ENCODE assay signal across 9 cellular contexts in genomic region chr1:10530281-10530740, GRCh38. TPM values are rescaled to one million over a fixed set of nuclear protein-coding genes. Genes with fewer than 3 reads are reported as not detected.
DNase-seq lines count a peak whose midpoint lies in the region; ATAC-seq and TF ChIP-seq lines count a peak whose summit lies in the region.
"Had no signal": no experiment of that assay in that cellular context is flagged by ENCODE, and none has a peak within 500 bp of the region (broad histone marks: within the 10 kb centered on the region; RNA-seq: fewer than 3 reads in every experiment).

No MANE protein-coding gene starts in this region.

- peak overlapping the region; percentile 75 for H3K4me2 ChIP-seq in mammary epithelial cell (ENCODE audit: insufficient read depth, low read depth, low read length)

- H3K36me3 ChIP-seq in mammary epithelial cell (ENCODE audit: insufficient read depth, low read length): no peaks in the 10 kb centered on the region
- H3K36me3 ChIP-seq in left lung: no peaks in the 10 kb centered on the region

- H3K4me3 ChIP-seq in mammary epithelial cell (replicated peaks in 1 of 3; ENCODE audit: insufficient read depth in 1 of 3, low read depth in 2 of 3, low read length in 3 of 3) (peak overlapping the region; percentile 3 to 20 (median 6)), left lung (peak overlapping the region in 1 of 2 donors; percentile 9)

- intact Hi-C loops in activated CD8-positive, alpha-beta T cell treated with anti-CD3 and anti-CD28 coated beads for 36 hours (cut with micrococcal nuclease): no loop called here
- intact Hi-C loops in mammary epithelial cell (cut with micrococcal nuclease) (loop anchor here (1.0 to 2.0 kb wide), 5 partner anchors 68 to 370 kb away; partner anchors contain the start of gene CASZ1), left lung (cut with DNase I) (no loop called here)

- no peak for DNase-seq in activated CD8-positive, alpha-beta T cell treated with anti-CD3 and anti-CD28 coated beads for 36 hours
- DNase-seq in activated CD8-positive, alpha-beta T cell treated with anti-CD3 and anti-CD28 coated beads, Interleukin-2, amount 10 ng/mL, durations not matched to agents 7 days and 5 days: no peak
- DNase-seq in mammary epithelial cell (peak; percentile 73), left lung (peak; percentile 77 to 88), G401 (ENCODE audit: low spot score) (no peak), NCI-H1694 (lab: John Stamatoyannopoulos, UW) (no peak), hippocampal formation (lab: John Stamatoyannopoulos, UW) (no peak)
- no peak for DNase-seq in stimulated activated CD4-positive, alpha-beta T cell treated with anti-CD3 and anti-CD28 coated beads, Interleukin-4, amount 100 ng/mL, for 24 hours

- no peak for ATAC-seq in activated CD8-positive, alpha-beta T cell treated with anti-CD3 and anti-CD28 coated beads for 36 hours
- ATAC-seq in activated CD8-positive, alpha-beta T cell treated with anti-CD3 and anti-CD28 coated beads, Interleukin-2, amount 10 ng/mL, durations not matched to agents 7 days and 5 days: no peak
- peak; percentile 95 for ATAC-seq in left lung

- H3K4me3 Mint-ChIP-seq in activated CD8-positive, alpha-beta T cell treated with anti-CD3 and anti-CD28 coated beads for 36 hours: no peak overlapping the region
- H3K4me3 Mint-ChIP-seq in activated CD8-positive, alpha-beta T cell treated with anti-CD3 and anti-CD28 coated beads, Interleukin-2, amount 10 ng/mL, durations not matched to agents 7 days and 5 days: no peak overlapping the region

- in situ Hi-C loops in mammary epithelial cell (cut with MboI; ENCODE audit: low sequenced_read_pairs in 2 of 2) (no loop called here), G401 (cut with HindIII; ENCODE audit: low sequenced_read_pairs) (no loop called here)

- H3K27ac Mint-ChIP-seq in activated CD8-positive, alpha-beta T cell treated with anti-CD3 and anti-CD28 coated beads for 36 hours: no peak overlapping the region
- H3K27ac Mint-ChIP-seq in activated CD8-positive, alpha-beta T cell treated with anti-CD3 and anti-CD28 coated beads, Interleukin-2, amount 10 ng/mL, durations not matched to agents 7 days and 5 days: no peak overlapping the region

- POLR2A ChIA-PET in activated CD8-positive, alpha-beta T cell treated with anti-CD3 and anti-CD28 coated beads for 36 hours (lab: Charles Lee): no interaction called here
- POLR2A ChIA-PET in activated CD8-positive, alpha-beta T cell treated with anti-CD3 and anti-CD28 coated beads, Interleukin-2, amount 10 ng/mL, durations not matched to agents 7 days and 5 days (lab: Charles Lee): interaction anchor here (0.5 to 1.2 kb wide), 2 partner anchors 9 to 19 kb away, joined by 3 read pairs; no protein-coding TSS in a partner anchor

- peak overlapping the region; percentile 80 for H3K27ac ChIP-seq in mammary epithelial cell (ENCODE audit: insufficient read depth, low read depth, low read length)
- H3K27ac ChIP-seq in left lung: peak overlapping the region; percentile 19 to 21

- 3% methylated on average over 12 of the region's 20 CpGs for WGBS in mammary epithelial cell (ENCODE audit: low coverage, missing lambda C conversion rate)

- dilution Hi-C loops in mammary epithelial cell (cut with HindIII; ENCODE audit: low sequenced_read_pairs): loop anchor here (5.0 kb wide), 2 partner anchors 38 to 42 kb away; no protein-coding TSS in a partner anchor

- H3K9me3 ChIP-seq in mammary epithelial cell (replicated peaks; ENCODE audit: insufficient read depth, low read length) (no peaks in the 10 kb centered on the region), left lung (no peaks in the 10 kb centered on the region)
- H3K9me3 ChIP-seq: Caco-2 had no signal

- H3K4me1 ChIP-seq in mammary epithelial cell (ENCODE audit: insufficient read depth, low read length) (peaks cover 46% of the 10 kb centered on the region), left lung (peaks cover 21 to 42% of the 10 kb centered on the region in 2 donors)

- H3K9ac ChIP-seq in mammary epithelial cell (ENCODE audit: insufficient read depth, low read length): peak overlapping the region; percentile 66

- CTCF ChIA-PET in activated CD8-positive, alpha-beta T cell treated with anti-CD3 and anti-CD28 coated beads for 36 hours (lab: Charles Lee): interaction anchor here (0.9 kb wide), 1 partner anchor 395 kb away, joined by 3 read pairs; no protein-coding TSS in a partner anchor
- CTCF ChIA-PET in activated CD8-positive, alpha-beta T cell treated with anti-CD3 and anti-CD28 coated beads, Interleukin-2, amount 10 ng/mL, durations not matched to agents 7 days and 5 days (lab: Charles Lee): interaction anchor here (0.7 to 1.2 kb wide), 2 partner anchors 10 to 357 kb away, joined by 3 read pairs; no protein-coding TSS in a partner anchor
- CTCF ChIA-PET in mammary epithelial cell (lab: Charles Lee; ENCODE audit: low non-redundant PET): interaction anchor here (0.7 kb wide), 1 partner anchor 617 kb away, joined by 3 read pairs; no protein-coding TSS in a partner anchor

- H3K27me3 Mint-ChIP-seq in activated CD8-positive, alpha-beta T cell treated with anti-CD3 and anti-CD28 coated beads for 36 hours: no peaks in the 10 kb centered on the region
- no peaks in the 10 kb centered on the region for H3K27me3 Mint-ChIP-seq in activated CD8-positive, alpha-beta T cell treated with anti-CD3 and anti-CD28 coated beads, Interleukin-2, amount 10 ng/mL, durations not matched to agents 7 days and 5 days (ENCODE audit: low read depth)

- H3K4me1 Mint-ChIP-seq in activated CD8-positive, alpha-beta T cell treated with anti-CD3 and anti-CD28 coated beads for 36 hours (ENCODE audit: low read depth): peaks cover 14% of the 10 kb centered on the region
- peaks cover 10% of the 10 kb centered on the region for H3K4me1 Mint-ChIP-seq in activated CD8-positive, alpha-beta T cell treated with anti-CD3 and anti-CD28 coated beads, Interleukin-2, amount 10 ng/mL, durations not matched to agents 7 days and 5 days (ENCODE audit: low read depth)

- H4K20me1 ChIP-seq in mammary epithelial cell (ENCODE audit: insufficient read depth, low read length): no peaks in the 10 kb centered on the region

- no peak overlapping the region for H2AFZ ChIP-seq in mammary epithelial cell (ENCODE audit: low read depth, low read length)

- H3K9me3 Mint-ChIP-seq in activated CD8-positive, alpha-beta T cell treated with anti-CD3 and anti-CD28 coated beads for 36 hours: no peaks in the 10 kb centered on the region
- no peaks in the 10 kb centered on the region for H3K9me3 Mint-ChIP-seq in activated CD8-positive, alpha-beta T cell treated with anti-CD3 and anti-CD28 coated beads, Interleukin-2, amount 10 ng/mL, durations not matched to agents 7 days and 5 days (ENCODE audit: insufficient read depth)

- no TSS peak for BruUV-seq in mammary epithelial cell (replicated peaks; lab: Mats Ljungman, UMichigan)

- peaks cover 51% of the 10 kb centered on the region for H3K79me2 ChIP-seq in mammary epithelial cell (ENCODE audit: insufficient read depth, low read length)

- no peaks in the 10 kb centered on the region for H3K36me3 Mint-ChIP-seq in activated CD8-positive, alpha-beta T cell treated with anti-CD3 and anti-CD28 coated beads for 36 hours (ENCODE audit: low read depth)
- H3K36me3 Mint-ChIP-seq in activated CD8-positive, alpha-beta T cell treated with anti-CD3 and anti-CD28 coated beads, Interleukin-2, amount 10 ng/mL, durations not matched to agents 7 days and 5 days (ENCODE audit: low read depth): no peaks in the 10 kb centered on the region

- H3K27me3 ChIP-seq in mammary epithelial cell (ENCODE audit: insufficient read depth, low read length) (no peaks in the 10 kb centered on the region), left lung (no peaks in the 10 kb centered on the region)

- TF ChIP-seq CTCF in activated CD8-positive, alpha-beta T cell treated with anti-CD3 and anti-CD28 coated beads for 36 hours (IDR thresholded peaks at IDR 0.05): peak; percentile 29
- TF ChIP-seq CTCF in mammary epithelial cell (conservative IDR thresholded peaks at IDR 0.05 in 1 of 2, IDR thresholded peaks at IDR 0.05 in 1 of 2; ENCODE audit: extremely low read depth in 1 of 2, insufficient read depth in 1 of 2, low read depth in 1 of 2, low read length in 2 of 2) (peak; percentile 80 to 95), left lung (IDR thresholded peaks at IDR 0.05) (peak; percentile 76 to 80)

RNA-seq across cellular contexts. Expression of gene PEX14, which starts 55.6 kb away (rescaled TPM):
- total RNA-seq in activated CD8-positive, alpha-beta T cell treated with anti-CD3 and anti-CD28 coated beads for 36 hours: 10 to 100 TPM; 18.0 to 18.5 TPM
- 10 to 100 TPM; 17.7 to 19.1 TPM for total RNA-seq in activated CD8-positive, alpha-beta T cell treated with anti-CD3 and anti-CD28 coated beads, Interleukin-2, amount 10 ng/mL, durations not matched to agents 7 days and 5 days
- 10 to 100 TPM; 21.0 to 28.0 TPM for total RNA-seq in mammary epithelial cell
- 17.0 TPM for polyA plus RNA-seq in mammary epithelial cell
- 5.2 TPM for polyA minus RNA-seq in mammary epithelial cell
- total RNA-seq in left lung: 10 to 100 TPM; 18.9 to 20.8 TPM
- total RNA-seq in G401 (2014; rRNA removed; shearing (Covaris generic)): 33.4 and 34.7 TPM in 2 replicates

RNA-seq across cellular contexts. Expression of gene DFFA, which starts 58.0 kb away (rescaled TPM):
- 10 to 100 TPM; 76.7 to 81.8 TPM for total RNA-seq in activated CD8-positive, alpha-beta T cell treated with anti-CD3 and anti-CD28 coated beads for 36 hours
- total RNA-seq in activated CD8-positive, alpha-beta T cell treated with anti-CD3 and anti-CD28 coated beads, Interleukin-2, amount 10 ng/mL, durations not matched to agents 7 days and 5 days: 10 to 100 TPM; 38.7 to 39.5 TPM
- 10 to 100 TPM; 49.8 to 71.8 TPM for total RNA-seq in mammary epithelial cell
- polyA plus RNA-seq in mammary epithelial cell: 60.8 TPM
- 42.6 TPM for polyA minus RNA-seq in mammary epithelial cell
- total RNA-seq in left lung: 10 to 100 TPM; 37.6 to 38.5 TPM
- 81.5 and 102 TPM in 2 replicates for total RNA-seq in G401 (2014; rRNA removed; shearing (Covaris generic))

Comparison
In these comparisons a context has a peak if more than half of its experiments do, and no peak if none do; other contexts are left out.
1. DNase-seq: peak in mammary epithelial cell (single experiment) and left lung (2 of 2); none in activated CD8-positive, alpha-beta T cell treated with anti-CD3 and anti-CD28 coated beads for 36 hours (single experiment), activated CD8-positive, alpha-beta T cell treated with anti-CD3 and anti-CD28 coated beads, Interleukin-2, amount 10 ng/mL, durations not matched to agents 7 days and 5 days (single experiment), G401 (single experiment), stimulated activated CD4-positive, alpha-beta T cell treated with anti-CD3 and anti-CD28 coated beads, Interleukin-4, amount 100 ng/mL, for 24 hours (single experiment), NCI-H1694 (single experiment) and hippocampal formation (0 of 2).
2. CTCF ChIP-seq: peak in every context shown above with its lines; median percentile 88 in mammary epithelial cell; 78 in left lung; 29 in activated CD8-positive, alpha-beta T cell treated with anti-CD3 and anti-CD28 coated beads for 36 hours.